ENCODE assay signal across 8 cellular contexts in the genomic region with DNA sequence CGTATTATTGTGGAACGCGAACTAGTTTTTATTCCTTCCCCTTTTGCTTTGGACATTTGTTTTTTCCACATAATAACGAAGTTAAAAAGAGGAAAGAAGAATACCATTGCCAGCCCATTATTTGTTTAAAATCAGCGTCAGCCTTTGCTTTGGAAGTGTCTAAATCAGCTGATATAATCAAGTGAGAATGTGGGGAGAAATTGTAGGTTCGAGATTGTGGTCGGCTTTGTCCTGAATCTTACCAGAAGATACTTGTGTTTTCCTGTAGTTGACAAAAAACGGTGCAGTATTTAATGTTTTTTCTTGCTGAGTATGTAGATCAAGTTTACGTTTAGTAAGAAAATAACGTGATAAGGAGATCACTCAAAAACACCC. TPM values are rescaled to one million over a fixed set of nuclear protein-coding genes. Genes with fewer than 3 reads are reported as not detected.
DNase-seq lines count a peak whose midpoint lies in the region; ATAC-seq, FAIRE-seq and TF ChIP-seq lines count a peak whose summit lies in the region.

No MANE protein-coding gene starts in this region.

- H3K4ac ChIP-seq in H1 (replicated peaks; ENCODE audit: insufficient read length, low read depth, low read length): no peak overlapping the region

- in situ Hi-C loops in GM13976 (cut with MboI; ENCODE audit: low sequenced_read_pairs, unreplicated experiment): no loop called here

- H3K18ac ChIP-seq in H1 (ENCODE audit: extremely low read depth, low read length): no peak overlapping the region; the same call in 1 of the 2 replicates

- H3K23ac ChIP-seq in H1 (ENCODE audit: insufficient read length): no peak overlapping the region

- H3K36me3 Mint-ChIP-seq in activated T-cell treated with anti-CD3 and anti-CD28 coated beads, Interleukin-2, amount 50 U/mL, for 24 hours (ENCODE audit: low read depth): peaks cover 26% of the 10 kb centered on the region
- peaks cover 3 to 7% (median 6%) of the 10 kb centered on the region in 3 donors for H3K36me3 Mint-ChIP-seq in naive thymus-derived CD8-positive, alpha-beta T cell

- no peak for DNase-seq in activated T-cell treated with anti-CD3 and anti-CD28 coated beads, Interleukin-2, amount 50 U/mL, for 24 hours
- no peak for DNase-seq in activated T-cell treated with anti-CD3 and anti-CD28 coated beads, Interleukin-2, amount 50 U/mL, for 48 hours
- DNase-seq in RPMI8226 (peak; percentile 32), H1 (ENCODE audit: low read depth in 1 of 2, low spot score in 2 of 2) (no peak), GM13976 (ENCODE audit: low spot score) (no peak), 8988T (no peak)
- DNase-seq in naive thymus-derived CD8-positive, alpha-beta T cell: peak in 1 of 10 donors; percentile 25

- peaks cover 32% of the 10 kb centered on the region for H3K4me1 Mint-ChIP-seq in activated T-cell treated with anti-CD3 and anti-CD28 coated beads, Interleukin-2, amount 50 U/mL, for 24 hours (ENCODE audit: low read depth)
- peaks cover 9 to 38% (median 33%) of the 10 kb centered on the region in 4 donors for H3K4me1 Mint-ChIP-seq in naive thymus-derived CD8-positive, alpha-beta T cell

- TF ChIP-seq POLR2A in H1 (IDR thresholded peaks at IDR 0.05; ENCODE audit: control extremely low read depth in 1 of 2, low read depth in 2 of 2, low read length in 2 of 2): no peak

- H3K14ac ChIP-seq in H1 (ENCODE audit: insufficient read length): no peak overlapping the region

- no peak overlapping the region for H4K8ac ChIP-seq in H1 (ENCODE audit: extremely low read depth, insufficient read depth, low read length)

- no peak overlapping the region for H2BK20ac ChIP-seq in H1 (ENCODE audit: low read length)

- H2BK120ac ChIP-seq in H1 (replicated peaks; ENCODE audit: low read depth, low read length): no peak overlapping the region

- peak overlapping the region; percentile 88 to 98 (median 88); a peak in 6 of 7 replicates for H3K9ac ChIP-seq in H1 (replicated peaks in 1 of 4; ENCODE audit: extremely low read depth in 1 of 4, low read depth in 3 of 4, low read length in 3 of 4)

- FAIRE-seq in H1 (lab: Jason Lieb, UNC): no peak

- CTCF ChIA-PET in H1 (lab: Charles Lee; ENCODE audit: partially characterized antibody): no interaction called here

- H3K9me3 Mint-ChIP-seq in activated T-cell treated with anti-CD3 and anti-CD28 coated beads, Interleukin-2, amount 50 U/mL, for 24 hours: no peaks in the 10 kb centered on the region
- H3K9me3 Mint-ChIP-seq in naive thymus-derived CD8-positive, alpha-beta T cell: peaks cover 0 to 4% (median 0%) of the 10 kb centered on the region in 9 donors

- H3K79me2 ChIP-seq in H1 (ENCODE audit: control insufficient read depth in 1 of 2, insufficient read depth in 2 of 2, low read length in 2 of 2): peaks cover 0 to 58% of the 10 kb centered on the region in 2 experiments; a peak in 3 of 4 replicates

- no peaks in the 10 kb centered on the region for H3K79me1 ChIP-seq in H1 (ENCODE audit: low read depth, low read length)

- TF ChIP-seq CTCF in H1 (IDR thresholded peaks at IDR 0.05; ENCODE audit: control extremely low read depth in 1 of 3, insufficient read depth in 1 of 3, low read depth in 1 of 3, low read length in 3 of 3) (no peak), GM13976 (IDR thresholded peaks at IDR 0.05; ENCODE audit: borderline replicate concordance, control extremely low read depth, extremely low read depth, insufficient read depth, missing control alignments) (no peak)

- peak overlapping the region; percentile 83; the same call in 1 of the 2 replicates for H3K27ac ChIP-seq in H1 (ENCODE audit: low read depth, low read length)

- no peaks in the 10 kb centered on the region for H3K27me3 ChIP-seq in H1 (replicated peaks in 1 of 4; ENCODE audit: control insufficient read depth in 3 of 4, extremely low read depth in 1 of 4, insufficient read depth in 3 of 4, low read length in 3 of 4)

- no peak overlapping the region for H4K91ac ChIP-seq in H1 (replicated peaks; ENCODE audit: insufficient read length, low read length)

- H3K4me3 ChIP-seq in H1 (ENCODE audit: extremely low read depth in 1 of 4, insufficient read depth in 2 of 4, low read depth in 3 of 4, low read length in 4 of 4): peak overlapping the region; percentile 79 to 94 (median 86)

- no peaks in the 10 kb centered on the region for H4K20me1 ChIP-seq in H1 (replicated peaks in 1 of 2; ENCODE audit: control insufficient read depth in 1 of 2, insufficient read depth in 2 of 2, low read length in 2 of 2)

- peak overlapping the region; percentile 73 to 76 for H3K4me2 ChIP-seq in H1 (ENCODE audit: insufficient read depth in 1 of 2, low read depth in 2 of 2, low read length in 2 of 2)

- no peak overlapping the region for H2BK12ac ChIP-seq in H1 (ENCODE audit: low read depth, low read length)

- no peak for ATAC-seq in naive thymus-derived CD8-positive, alpha-beta T cell
- ATAC-seq in GM21528 (IDR thresholded peaks at IDR 0.05; ENCODE audit: low FRiP score, unreplicated experiment): no peak

- peak overlapping the region; percentile 97 for H3K4me3 Mint-ChIP-seq in activated T-cell treated with anti-CD3 and anti-CD28 coated beads, Interleukin-2, amount 50 U/mL, for 24 hours
- H3K4me3 Mint-ChIP-seq in naive thymus-derived CD8-positive, alpha-beta T cell: peak overlapping the region; percentile 88 to 99 (median 96)

- no peak for TF ChIP-seq RAD21 in H1 (IDR thresholded peaks at IDR 0.05 in 1 of 2, conservative IDR thresholded peaks at IDR 0.05 in 1 of 2; ENCODE audit: low read depth in 2 of 2, low read length in 2 of 2)

- peak overlapping the region; percentile 99 for H3K27ac Mint-ChIP-seq in activated T-cell treated with anti-CD3 and anti-CD28 coated beads, Interleukin-2, amount 50 U/mL, for 24 hours
- H3K27ac Mint-ChIP-seq in naive thymus-derived CD8-positive, alpha-beta T cell: peak overlapping the region; percentile 90 to 99 (median 97)

- H3K56ac ChIP-seq in H1 (replicated peaks; ENCODE audit: insufficient read length, low read depth, low read length): no peak overlapping the region

- H3K4me1 ChIP-seq in H1 (replicated peaks in 1 of 4; ENCODE audit: control insufficient read depth in 3 of 4, insufficient read depth in 4 of 4, low read length in 3 of 4): no peaks in the 10 kb centered on the region; a peak in 1 of 7 replicates

- no peak overlapping the region for H2AFZ ChIP-seq in H1 (ENCODE audit: low read length)

- no peak overlapping the region for H2BK15ac ChIP-seq in H1 (ENCODE audit: low read length)

- H3K9me3 ChIP-seq in H1 (ENCODE audit: insufficient read depth in 2 of 2, low read depth in 1 of 2, low read length in 1 of 2): no peaks in the 10 kb centered on the region

- no peak for TF ChIP-seq EP300 in H1 (IDR thresholded peaks at IDR 0.05; ENCODE audit: borderline replicate concordance in 1 of 2, low read depth in 2 of 2, low read length in 2 of 2)

- H3K23me2 ChIP-seq in H1 (ENCODE audit: low read depth, low read length): 0 out of 2 replicates have a peak, but pooled peaks cover 2% of the 10 kb centered on the region

- H3K27me3 Mint-ChIP-seq in activated T-cell treated with anti-CD3 and anti-CD28 coated beads, Interleukin-2, amount 50 U/mL, for 24 hours: no peaks in the 10 kb centered on the region
- peaks cover 0 to 1% (median 0%) of the 10 kb centered on the region in 5 donors for H3K27me3 Mint-ChIP-seq in naive thymus-derived CD8-positive, alpha-beta T cell

- POLR2A ChIA-PET in H1 (lab: Charles Lee; ENCODE audit: partially characterized antibody): interaction anchor here (0.6 to 4.7 kb wide), 21 partner anchors 10 to 1347 kb away, joined by 3 to 78 read pairs (median 5); a partner anchor contains a TSS
- POLR2A ChIA-PET in naive thymus-derived CD8-positive, alpha-beta T cell (lab: Charles Lee): interaction anchor here (0.5 to 3.1 kb wide), 19 partner anchors 13 to 551 kb away, joined by 3 to 44 read pairs (median 5); a partner anchor contains a TSS

- no peaks in the 10 kb centered on the region for H3K36me3 ChIP-seq in H1 (ENCODE audit: control insufficient read depth in 2 of 4, insufficient read depth in 4 of 4, low read length in 3 of 4)

- no peak overlapping the region for H2BK5ac ChIP-seq in H1 (ENCODE audit: low read depth, low read length)

- peak overlapping the region; percentile 87 for H4K5ac ChIP-seq in H1 (ENCODE audit: insufficient read length, low read depth, low read length)

- no peak overlapping the region for H2AK5ac ChIP-seq in H1 (ENCODE audit: low read depth, low read length)

- 17% methylated on average over 10 of the region's 10 CpGs; no CpG with 5 or more reads in 1 of the 2 experiments for WGBS in H1 (ENCODE audit: extremely low coverage in 1 of 2, insufficient coverage in 1 of 2, insufficient read length in 1 of 2, insufficient replicate concordance in 2 of 2, low coverage in 1 of 2, low lambda C conversion rate in 2 of 2, missing lambda C conversion rate in 1 of 2), 2 experiments

TF ChIP-seq in H1, 55 proteins besides CTCF, POLR2A, EP300 and RAD21 (continues in another document):
- no peak for TF ChIP-seq TAF7 (optimal IDR thresholded peaks at IDR 0.05; ENCODE audit: borderline replicate concordance, low read depth, low read length)
- TF ChIP-seq SAP30 (IDR thresholded peaks at IDR 0.05; ENCODE audit: insufficient read depth, insufficient replicate concordance, low read length): no peak
- no peak for TF ChIP-seq RNF2 (IDR thresholded peaks at IDR 0.05; ENCODE audit: borderline replicate concordance, low read depth, low read length, missing control alignments, poor library complexity, severe bottlenecking)
- no peak for TF ChIP-seq SRF (IDR thresholded peaks at IDR 0.05; ENCODE audit: low read depth, low read length)
- TF ChIP-seq TBP (IDR thresholded peaks at IDR 0.05; ENCODE audit: low read depth, low read length): no peak
- TF ChIP-seq SIN3A (conservative IDR thresholded peaks at IDR 0.05 in 1 of 2, IDR thresholded peaks at IDR 0.05 in 1 of 2; ENCODE audit: low read depth in 1 of 2, low read length in 2 of 2): no peak
- no peak for TF ChIP-seq TEAD4 (IDR thresholded peaks at IDR 0.05; ENCODE audit: low read depth, low read length)
- no peak for TF ChIP-seq CBX5 (IDR thresholded peaks at IDR 0.05; ENCODE audit: low read depth, low read length)
- TF ChIP-seq MAFK (IDR thresholded peaks at IDR 0.05; ENCODE audit: low read depth, low read length): no peak
- no peak for TF ChIP-seq GTF2F1 (IDR thresholded peaks at IDR 0.05; ENCODE audit: borderline replicate concordance, low read depth, low read length)

RNA-seq across cellular contexts. Expression of a gene that starts 0.9 kb away (rescaled TPM):
- total RNA-seq in H1 (2021; fragmentation: NEBNext Ultra II Directional; extraction: Animal tissue kit (Norgen Biotek cat#: 25700)): 38.9 and 43.0 TPM in 2 replicates
- polyA plus RNA-seq in H1 (2011; rRNA removed): 37.7 and 69.2 TPM in 2 replicates
- polyA plus RNA-seq in H1 (2011; cell fraction: cytosol; rRNA removed): 33.1 TPM
- 38.5 TPM for polyA plus RNA-seq in H1 (2011; cell fraction: nucleus; rRNA removed)
- 29.5 to 50.1 TPM (median 34.4 TPM) in 4 replicates for polyA plus RNA-seq in H1 (2012, experiment 1 of 2)
- 1.9 TPM for polyA plus RNA-seq in H1 (2012, experiment 2 of 2)
- polyA plus RNA-seq in H1 (2013, experiment 1 of 2): 18.9 TPM
- polyA plus RNA-seq in H1 (2013, experiment 2 of 2): 19.9 TPM
- polyA minus RNA-seq in H1 (2011; rRNA and poly(A)+ RNA removed): 208 and 231 TPM in 2 replicates
- 41.2 TPM for polyA minus RNA-seq in H1 (2011; cell fraction: cytosol; rRNA and poly(A)+ RNA removed)
- 86.0 TPM for polyA minus RNA-seq in H1 (2011; cell fraction: nucleus; rRNA and poly(A)+ RNA removed)
- total RNA-seq in naive thymus-derived CD8-positive, alpha-beta T cell: 10 to 100 TPM; 51.3 TPM
- polyA plus RNA-seq in naive thymus-derived CD8-positive, alpha-beta T cell: 10 to 100 TPM; 28.1 to 38.5 (median 32.9) TPM
